ENCODE assay signal across 31 cellular contexts in the genomic region with DNA sequence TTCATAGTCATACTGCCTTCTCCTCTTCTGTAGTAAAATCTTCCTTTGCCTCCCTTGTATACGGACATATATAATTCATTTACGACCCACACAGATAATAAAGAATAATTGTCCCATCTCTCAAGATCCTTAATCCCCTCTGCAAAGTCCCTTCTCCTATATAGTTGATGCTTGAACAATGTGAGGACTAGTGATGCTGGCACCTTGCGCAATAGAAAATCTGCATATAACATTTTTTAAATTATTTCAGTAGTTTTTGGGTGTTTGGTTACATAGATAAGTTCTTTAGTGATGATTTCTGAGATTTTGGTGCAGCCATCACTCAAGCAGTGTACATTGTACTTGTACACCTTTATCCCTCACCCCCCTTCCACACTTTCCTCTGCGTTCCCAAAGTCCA. TPM values are rescaled to one million over a fixed set of nuclear protein-coding genes. Genes with fewer than 3 reads are reported as not detected.
"Had no signal": no experiment of that assay in that cellular context is flagged by ENCODE, and none has a peak within 500 bp of the region (broad histone marks: within the 10 kb centered on the region; RNA-seq: fewer than 3 reads in every experiment).

No MANE protein-coding gene starts in this region.

- H3K9ac ChIP-seq: neural progenitor cell, parathyroid adenoma had no signal

- DNase-seq: natural killer cell; occipital lobe; ovary; posterior cingulate gyrus; psoas muscle; right cardiac atrium; spleen; stimulated activated CD4-positive, alpha-beta T cell treated with anti-CD3 and anti-CD28 coated beads, Interleukin-12 subunit alpha, Interleukin-12 subunit beta, amount 100 ng/mL, for 4 hours; stimulated activated CD4-positive, alpha-beta T cell treated with anti-CD3 and anti-CD28 coated beads, Interleukin-1b, Interleukin-23, amount 100 ng/mL, for 48 hours; stimulated activated CD4-positive, alpha-beta T cell treated with anti-CD3 and anti-CD28 coated beads, Interleukin-4, amount 100 ng/mL, for 1 hour; stimulated activated CD4-positive, alpha-beta T cell treated with anti-CD3 and anti-CD28 coated beads, Interleukin-4, amount 100 ng/mL, for 4 hours; stimulated activated CD8-positive, alpha-beta memory T cell treated with anti-CD3 and anti-CD28 coated beads, Interleukin-4, amount 100 ng/mL, for 48 hours; stimulated activated naive CD4-positive, alpha-beta T cell; stimulated activated naive CD8-positive, alpha-beta T cell treated with anti-CD3 and anti-CD28 coated beads, Interleukin-15, amount 100 ng/mL, for 72 hours; stimulated activated naive CD8-positive, alpha-beta T cell treated with anti-CD3 and anti-CD28 coated beads, Interleukin-15, Interleukin-2, amounts not matched to agents 100 U/mL and 50 U/mL, for 24 hours; substantia nigra; testis; tibial artery; transverse colon; upper lobe of right lung; uterus had no signal

- H3K4me3 ChIP-seq: neural progenitor cell, ovary, psoas muscle, skin epidermis, smooth muscle cell, spleen, suprapubic skin, testis, tibial artery, transverse colon, upper lobe of right lung, uterus had no signal

- H2AFZ ChIP-seq: neural progenitor cell, parathyroid adenoma had no signal

- H3K9me3 Mint-ChIP-seq: stimulated activated memory B cell treated with anti-CD40 and anti-IgM and Interleukin-4, amounts not matched to agents 10 μg/mL and 1 μg/mL and 100 μg/mL, for 72 hours; type B pancreatic cell had no signal

- H3K36me3 ChIP-seq: neural progenitor cell, ovary, spleen, suprapubic skin, tibial artery, transverse colon, upper lobe of right lung, uterus had no signal

- H3K4me1 Mint-ChIP-seq: natural killer cell; nephron; neural progenitor cell; stimulated activated memory B cell treated with anti-CD40 and anti-IgM and Interleukin-4, amounts not matched to agents 10 μg/mL and 1 μg/mL and 100 μg/mL, for 72 hours; stimulated activated naive CD8-positive, alpha-beta T cell treated with anti-CD3 and anti-CD28 coated beads, Interleukin-15, amount 100 ng/mL, for 72 hours had no signal

- H3K4me2 ChIP-seq: neural progenitor cell, smooth muscle cell had no signal

- H3K9me3 ChIP-seq: ovary, psoas muscle, spleen, suprapubic skin, testis, tibial artery, transverse colon, upper lobe of right lung, uterus had no signal

- H3K4me3 Mint-ChIP-seq: natural killer cell; nephron; neural progenitor cell; stimulated activated memory B cell treated with anti-CD40 and anti-IgM and Interleukin-4, amounts not matched to agents 10 μg/mL and 1 μg/mL and 100 μg/mL, for 72 hours; stimulated activated naive CD8-positive, alpha-beta T cell treated with anti-CD3 and anti-CD28 coated beads, Interleukin-15, amount 100 ng/mL, for 72 hours; type B pancreatic cell had no signal

- ATAC-seq: natural killer cell; psoas muscle; right cardiac atrium; sciatic nerve; stimulated activated memory B cell treated with anti-CD40 and anti-IgM and Interleukin-4, amounts not matched to agents 10 μg/mL and 1 μg/mL and 100 μg/mL, for 72 hours; stimulated activated naive CD8-positive, alpha-beta T cell treated with anti-CD3 and anti-CD28 coated beads, Interleukin-15, amount 100 ng/mL, for 72 hours; stimulated activated naive CD8-positive, alpha-beta T cell treated with anti-CD3 and anti-CD28 coated beads, Interleukin-15, Interleukin-2, amounts not matched to agents 100 U/mL and 50 U/mL, for 24 hours; upper lobe of right lung had no signal

- H3K27me3 Mint-ChIP-seq: progenitor cell of endocrine pancreas; stimulated activated memory B cell treated with anti-CD40 and anti-IgM and Interleukin-4, amounts not matched to agents 10 μg/mL and 1 μg/mL and 100 μg/mL, for 72 hours; stimulated activated naive CD8-positive, alpha-beta T cell treated with anti-CD3 and anti-CD28 coated beads, Interleukin-15, amount 100 ng/mL, for 72 hours had no signal

- H3K79me2 ChIP-seq: parathyroid adenoma had no signal

- H3K27ac ChIP-seq: neural progenitor cell, ovary, parathyroid adenoma, psoas muscle, skin epidermis, spleen, suprapubic skin, testis, tibial artery, transverse colon, upper lobe of right lung, uterus had no signal

- H3K4me1 ChIP-seq: neural progenitor cell, parathyroid adenoma, psoas muscle, spleen, suprapubic skin, testis, tibial artery, transverse colon, upper lobe of right lung, uterus had no signal

- H3K27me3 ChIP-seq: neural progenitor cell, ovary, spleen, suprapubic skin, testis, tibial artery, transverse colon, upper lobe of right lung, uterus had no signal

- H3K36me3 Mint-ChIP-seq: natural killer cell; neural progenitor cell; stimulated activated memory B cell treated with anti-CD40 and anti-IgM and Interleukin-4, amounts not matched to agents 10 μg/mL and 1 μg/mL and 100 μg/mL, for 72 hours; type B pancreatic cell had no signal

- H3K27ac Mint-ChIP-seq: natural killer cell; nephron; neural progenitor cell; progenitor cell of endocrine pancreas; stimulated activated memory B cell treated with anti-CD40 and anti-IgM and Interleukin-4, amounts not matched to agents 10 μg/mL and 1 μg/mL and 100 μg/mL, for 72 hours; stimulated activated naive CD8-positive, alpha-beta T cell treated with anti-CD3 and anti-CD28 coated beads, Interleukin-15, amount 100 ng/mL, for 72 hours; type B pancreatic cell had no signal

RNA-seq across cellular contexts. Expression of gene DIRAS3, which starts 21.0 kb away (rescaled TPM):
- total RNA-seq: natural killer cell had no signal
